ENCODE assay signal across 8 cellular contexts in the genomic region with DNA sequence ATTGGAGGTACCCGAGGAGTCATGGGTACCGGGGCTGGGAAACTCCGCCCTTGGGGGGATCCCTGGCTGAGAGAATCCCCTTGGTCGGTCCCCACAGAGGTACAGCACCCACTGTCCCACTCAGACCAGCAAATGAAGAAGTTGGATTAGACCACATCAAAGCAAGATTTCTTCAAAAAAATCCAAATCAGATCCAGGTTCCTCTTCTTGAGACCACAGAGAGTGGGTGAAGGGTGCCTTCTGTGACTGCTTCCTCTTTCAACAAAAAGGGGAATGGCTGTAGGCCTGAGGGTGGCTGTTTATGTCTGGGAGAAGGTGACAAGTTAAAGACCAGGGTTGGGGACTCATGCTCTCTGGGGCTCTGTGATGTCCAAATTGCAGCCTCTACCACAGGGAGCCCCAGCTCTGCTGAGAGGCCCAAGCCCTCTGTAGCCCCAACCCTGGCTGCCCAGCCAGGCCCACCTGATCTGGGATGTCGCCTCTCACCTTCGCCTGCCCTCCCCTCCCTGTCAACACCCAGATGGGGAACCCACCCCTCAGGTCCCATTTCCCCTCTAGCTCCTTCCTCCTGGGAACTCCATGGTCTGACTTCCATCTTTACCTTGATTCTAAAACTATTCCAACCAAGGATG. TPM values are rescaled to one million over a fixed set of nuclear protein-coding genes. Genes with fewer than 3 reads are reported as not detected.
A peak's percentile ranks its signal among the peaks of the same experiment; 100 is the strongest.
DNase-seq lines count a peak whose midpoint lies in the region; ATAC-seq and TF ChIP-seq lines count a peak whose summit lies in the region.
"Had no signal": no experiment of that assay in that cellular context is flagged by ENCODE, and none has a peak within 500 bp of the region (broad histone marks: within the 10 kb centered on the region; RNA-seq: fewer than 3 reads in every experiment).

No MANE protein-coding gene starts in this region.

- H3K27me3 Mint-ChIP-seq in endothelial cell (ENCODE audit: unreplicated experiment) (peaks cover 6% of the 10 kb centered on the region), immature natural killer cell (ENCODE audit: low read depth in 3 of 3) (peaks cover 0 to 6% (median 2%) of the 10 kb centered on the region in 3 donors)

- no peak for TF ChIP-seq CTCF in endothelial cell (IDR thresholded peaks at IDR 0.05; ENCODE audit: unreplicated experiment)

- no peak overlapping the region for H3K4me3 Mint-ChIP-seq in endothelial cell (ENCODE audit: unreplicated experiment)
- no peak overlapping the region for H3K4me3 Mint-ChIP-seq in immature natural killer cell

- ATAC-seq in GM18909 (IDR thresholded peaks at IDR 0.05; ENCODE audit: poor library complexity, unreplicated experiment) (peak; percentile 84), HG02798 (IDR thresholded peaks at IDR 0.05; ENCODE audit: poor library complexity, unreplicated experiment) (peak; percentile 80)

- H3K27ac Mint-ChIP-seq in endothelial cell (ENCODE audit: unreplicated experiment) (no peak overlapping the region), immature natural killer cell (no peak overlapping the region)

- H3K36me3 Mint-ChIP-seq in endothelial cell (ENCODE audit: low read depth, unreplicated experiment), result no peaks in the 10 kb centered on the region
- H3K36me3 Mint-ChIP-seq in immature natural killer cell, result peaks cover 0 to 8% (median 3%) of the 10 kb centered on the region in 3 donors

- DNase-seq in NOMO-1 (lab: John Stamatoyannopoulos, UW; ENCODE audit: unreplicated experiment in 2 of 2) (peak; percentile 83 to 92), pons (ENCODE audit: low spot score) (peak; percentile 90), endothelial cell (ENCODE audit: low spot score) (no peak), immature natural killer cell (no peak)
- DNase-seq in activated T-cell treated with anti-CD3 and anti-CD28 coated beads, Interleukin-2, amount 50 U/mL, for 1 hour, result no peak
- DNase-seq: SHP77 had no signal

- no peaks in the 10 kb centered on the region for H3K9me3 Mint-ChIP-seq in endothelial cell (ENCODE audit: unreplicated experiment)
- no peaks in the 10 kb centered on the region for H3K9me3 Mint-ChIP-seq in immature natural killer cell

- H3K4me1 Mint-ChIP-seq in endothelial cell (ENCODE audit: unreplicated experiment), result peaks cover 6% of the 10 kb centered on the region
- H3K4me1 Mint-ChIP-seq in immature natural killer cell, result peaks cover 0 to 1% of the 10 kb centered on the region in 2 donors

RNA-seq across cellular contexts. Expression of a gene that starts 50.9 kb away (rescaled TPM):
- 385 TPM for total RNA-seq in endothelial cell (ENCODE audit: unreplicated experiment)
- polyA plus RNA-seq in immature natural killer cell, result 100 to 1,000 TPM in 1 of 3 donors, 10 to 100 TPM in 2; 36.6 to 126 (median 61.8) TPM

Comparison
In these comparisons a context has a peak if more than half of its experiments do, and no peak if none do; other contexts are left out.
1. DNase-seq: peak in NOMO-1 (2 of 2) and pons (single experiment); none in endothelial cell (single experiment), activated T-cell treated with anti-CD3 and anti-CD28 coated beads, Interleukin-2, amount 50 U/mL, for 1 hour (single experiment) and immature natural killer cell (0 of 3).